Comparison of ENCODE assay signal across 9 cellular contexts in genomic region chr6:46734867-46735719, GRCh38. TPM values are rescaled to one million over a fixed set of nuclear protein-coding genes. Genes with fewer than 3 reads are reported as not detected.
DNase-seq lines count a peak whose midpoint lies in the region; FAIRE-seq and TF ChIP-seq lines count a peak whose summit lies in the region.
"Had no signal": no experiment of that assay in that cellular context is flagged by ENCODE, and none has a peak within 500 bp of the region (broad histone marks: within the 10 kb centered on the region; RNA-seq: fewer than 3 reads in every experiment).

TSS of gene PLA2G7 (minus strand) at chr6:46735375. CDS start at chr6:46722891, 12,484 bp downstream.

- no TSS peak for BruUV-seq in endothelial cell of umbilical vein (replicated peaks; lab: Mats Ljungman, UMichigan)

- peak; percentile 35 for DNase-seq in D721Med (ENCODE audit: insufficient read length, low spot score)
- DNase-seq in NCI-H69 (lab: John Stamatoyannopoulos, UW) = peak; percentile 50
- DNase-seq in endothelial cell of umbilical vein (ENCODE audit: low read depth, low spot score) = no peak
- DNase-seq in activated CD4-positive, CD25-positive, alpha-beta regulatory T cell treated with anti-CD3 and anti-CD28 coated beads, Interleukin-2, amount 50 U/mL, for 72 hours = no peak
- DNase-seq in activated CD8-positive, alpha-beta memory T cell treated with anti-CD3 and anti-CD28 coated beads, Interleukin-2, amount 50 U/mL, for 48 hours = no peak
- DNase-seq in DMS153 treated with DMSO at 0.1 percent for 48 hours (lab: John Stamatoyannopoulos, UW; ENCODE audit: unreplicated experiment) = no peak

- H3K27ac ChIP-seq in endothelial cell of umbilical vein (ENCODE audit: insufficient read depth, low read depth, low read length) (no peak within 1 kb of the TSS), urinary bladder (ENCODE audit: low read depth) (no peak within 1 kb of the TSS)

- peaks cover 5% of the 10 kb centered on the region for H3K4me1 ChIP-seq in endothelial cell of umbilical vein (ENCODE audit: control insufficient read depth, extremely low read depth, insufficient read depth, low read length)
- H3K4me1 ChIP-seq in mononuclear cell (ENCODE audit: insufficient read depth, low read length) = peaks cover 15% of the 10 kb centered on the region
- H3K4me1 ChIP-seq in urinary bladder (ENCODE audit: insufficient read depth) = no peaks in the 10 kb centered on the region

- H3K9me3 ChIP-seq in endothelial cell of umbilical vein (replicated peaks; ENCODE audit: control insufficient read depth, insufficient read depth, low read length) (no peaks in the 10 kb centered on the region), mononuclear cell (ENCODE audit: low read depth, low read length) (no peaks in the 10 kb centered on the region)

- TF ChIP-seq CTCF in D721Med (IDR thresholded peaks at IDR 0.05; ENCODE audit: insufficient read depth, missing control alignments) (no peak), endothelial cell of umbilical vein (IDR thresholded peaks at IDR 0.05; ENCODE audit: extremely low read depth in 1 of 2, insufficient read depth in 1 of 2, low read depth in 1 of 2, low read length in 2 of 2) (no peak)

- H2AFZ ChIP-seq in endothelial cell of umbilical vein (ENCODE audit: low read depth, low read length) = peak within 1 kb of the TSS; percentile 66

- POLR2A ChIA-PET in endothelial cell of umbilical vein (lab: Charles Lee) = no interaction called here

- no peaks in the 10 kb centered on the region for H4K20me1 ChIP-seq in endothelial cell of umbilical vein (replicated peaks; ENCODE audit: control insufficient read depth, extremely low read depth, insufficient read depth, low read length)

- H3K36me3 ChIP-seq in endothelial cell of umbilical vein (ENCODE audit: control insufficient read depth in 2 of 2, extremely low read depth in 1 of 2, insufficient read depth in 2 of 2, low read length in 2 of 2) (no peaks in the 10 kb centered on the region), urinary bladder (ENCODE audit: insufficient read depth) (no peaks in the 10 kb centered on the region)

- WGBS in urinary bladder = under 1% methylated on average over 73 of the region's 73 CpGs

- H3K79me2 ChIP-seq in endothelial cell of umbilical vein (ENCODE audit: control insufficient read depth, insufficient read depth, low read length) = no peaks in the 10 kb centered on the region

- H3K27me3 ChIP-seq in endothelial cell of umbilical vein (ENCODE audit: control insufficient read depth in 2 of 2, insufficient read depth in 2 of 2, low read length in 2 of 2) (peaks cover 33 to 51% of the 10 kb centered on the region in 2 experiments), mononuclear cell (ENCODE audit: insufficient read depth, low read length) (peaks cover 48% of the 10 kb centered on the region)

- peak within 1 kb of the TSS; percentile 86 for H3K4me2 ChIP-seq in endothelial cell of umbilical vein (ENCODE audit: insufficient read depth, low read length)

- dilution Hi-C loops in endothelial cell of umbilical vein (cut with MboI; ENCODE audit: extremely low pct_ligation_motif_present, low sequenced_read_pairs) = no loop called here

- intact Hi-C loops in endothelial cell of umbilical vein (cut with micrococcal nuclease) = no loop called here

- H3K4me3 ChIP-seq in endothelial cell of umbilical vein (replicated peaks in 1 of 3; ENCODE audit: insufficient read depth in 1 of 3, low read depth in 1 of 3, low read length in 3 of 3) (peak within 1 kb of the TSS in 2 of 3 experiments; percentile 27 to 52), mononuclear cell (ENCODE audit: low read length) (peak within 1 kb of the TSS; percentile 38), urinary bladder (ENCODE audit: low read depth, low read length) (peak within 1 kb of the TSS; percentile 52)

- H3K9me1 ChIP-seq in endothelial cell of umbilical vein (replicated peaks; ENCODE audit: control insufficient read depth, extremely low read depth, insufficient read depth, low read length) = no peaks in the 10 kb centered on the region

- CTCF ChIA-PET in endothelial cell of umbilical vein (lab: Charles Lee) = no interaction called here

- no peak for TF ChIP-seq POLR2A in endothelial cell of umbilical vein (IDR thresholded peaks at IDR 0.05; ENCODE audit: low read depth, low read length)

- H3K9ac ChIP-seq in endothelial cell of umbilical vein (replicated peaks; ENCODE audit: extremely low read depth, insufficient read depth, low read length) = no peak within 1 kb of the TSS

- FAIRE-seq in D721Med (lab: Jason Lieb, UNC) (no peak), endothelial cell of umbilical vein (lab: Jason Lieb, UNC) (no peak)

TF ChIP-seq in endothelial cell of umbilical vein, 7 proteins besides CTCF, POLR2A, EP300 and RAD21:
- peak; percentile 70 for TF ChIP-seq EZH2 (IDR thresholded peaks at IDR 0.05; ENCODE audit: borderline replicate concordance, low read depth, low read length, severe bottlenecking)
- TF ChIP-seq FOS (IDR thresholded peaks at IDR 0.05; ENCODE audit: borderline replicate concordance, insufficient read depth, low read length) = no peak
TF ChIP-seq in endothelial cell of umbilical vein: peak in this region for 1.

RNA-seq across cellular contexts. Expression of gene PLA2G7, which starts in this region (rescaled TPM):
- total RNA-seq in endothelial cell of umbilical vein (not detected in 2 replicates), mononuclear cell (5.1 TPM), urinary bladder (2.7 TPM)
- polyA plus RNA-seq in endothelial cell of umbilical vein (not detected in 2 replicates), urinary bladder (0.77 TPM)
- polyA plus RNA-seq in endothelial cell of umbilical vein (2011; cell fraction: cytosol; rRNA removed) = not detected in 2 replicates
- polyA plus RNA-seq in endothelial cell of umbilical vein (2011; cell fraction: nucleus; rRNA removed) = not detected in 2 replicates
- not detected in 2 replicates for polyA plus RNA-seq in endothelial cell of umbilical vein (2012)
- not detected in 2 replicates for polyA minus RNA-seq in endothelial cell of umbilical vein
- polyA minus RNA-seq in endothelial cell of umbilical vein (2011; cell fraction: cytosol; rRNA and poly(A)+ RNA removed) = not detected
- not detected in 2 replicates for polyA minus RNA-seq in endothelial cell of umbilical vein (2011; cell fraction: nucleus; rRNA and poly(A)+ RNA removed)
- total RNA-seq: glomerular endothelial cell had no signal

Comparison
In these comparisons a context has a peak if more than half of its experiments do, and no peak if none do; other contexts are left out.
1. DNase-seq: peak in D721Med (single experiment) and NCI-H69 (single experiment); none in endothelial cell of umbilical vein (single experiment), activated CD4-positive, CD25-positive, alpha-beta regulatory T cell treated with anti-CD3 and anti-CD28 coated beads, Interleukin-2, amount 50 U/mL, for 72 hours (single experiment), activated CD8-positive, alpha-beta memory T cell treated with anti-CD3 and anti-CD28 coated beads, Interleukin-2, amount 50 U/mL, for 48 hours (single experiment) and DMS153 treated with DMSO at 0.1 percent for 48 hours (single experiment).
2. Peak in every context shown above with its lines, with median percentiles within 50 percentile points of each other: H3K4me3 ChIP-seq.